In genomic region chr2:237472187-237472712, GRCh38 we compare ENCODE assay signal across 23 cellular contexts. TPM values are rescaled to one million over a fixed set of nuclear protein-coding genes. Genes with fewer than 3 reads are reported as not detected.
DNase-seq lines count a peak whose midpoint lies in the region; ATAC-seq, FAIRE-seq and TF ChIP-seq lines count a peak whose summit lies in the region.
"Had no signal": no experiment of that assay in that cellular context is flagged by ENCODE, and none has a peak within 500 bp of the region (broad histone marks: within the 10 kb centered on the region; RNA-seq: fewer than 3 reads in every experiment).

No MANE protein-coding gene starts in this region.

- no peak overlapping the region for H3K4me2 ChIP-seq in HepG2 (ENCODE audit: low read depth, low read length)

- H3K36me3 ChIP-seq in HepG2 (replicated peaks in 1 of 2; ENCODE audit: control insufficient read depth in 1 of 2, insufficient read depth in 2 of 2, low read length in 2 of 2) (no peaks in the 10 kb centered on the region), right lobe of liver (no peaks in the 10 kb centered on the region), upper lobe of left lung (no peaks in the 10 kb centered on the region), esophagus squamous epithelium (no peaks in the 10 kb centered on the region)
- H3K36me3 ChIP-seq: tibial artery had no signal

- H4K20me1 ChIP-seq in HepG2 (ENCODE audit: insufficient read depth, low read length): no peaks in the 10 kb centered on the region

- in situ Hi-C loops in HepG2 (cut with HindIII; ENCODE audit: extremely low pct_ligation_motif_present, low pct_unique_long_range_greater_than_20kb): no loop called here

- no peak overlapping the region for H2AFZ ChIP-seq in HepG2 (ENCODE audit: low read length)
- H2AFZ ChIP-seq: PC-9 had no signal

- H3K27me3 ChIP-seq in HepG2 (ENCODE audit: control insufficient read depth in 1 of 2, insufficient read depth in 2 of 2, low read length in 2 of 2) (peaks cover 0 to 22% of the 10 kb centered on the region in 2 experiments; a peak in 3 of 5 replicates), right lobe of liver (no peaks in the 10 kb centered on the region), upper lobe of left lung (no peaks in the 10 kb centered on the region), esophagus squamous epithelium (peaks cover 0 to 8% (median 0%) of the 10 kb centered on the region in 4 donors)
- H3K27me3 ChIP-seq: tibial artery had no signal

- TF ChIP-seq EP300 in HepG2 (IDR thresholded peaks at IDR 0.05; ENCODE audit: low read depth in 2 of 2, low read length in 2 of 2) (no peak), HepG2 (CRISPR knock-in tag; IDR thresholded peaks at IDR 0.05; ENCODE audit: borderline replicate concordance) (no peak), upper lobe of left lung (IDR thresholded peaks at IDR 0.05) (no peak)

- no peak for DNase-seq in HepG2 (ENCODE audit: low spot score)
- no peak for DNase-seq in right lobe of liver
- peak; percentile 69 for DNase-seq in coronary artery (ENCODE audit: low spot score)
- no peak for DNase-seq in osteocyte (ENCODE audit: extremely low spot score, unreplicated experiment)
- no peak for DNase-seq in NCI-H187 (lab: John Stamatoyannopoulos, UW)
- no peak for DNase-seq in upper lobe of left lung
- no peak for DNase-seq in NOMO-1 (lab: John Stamatoyannopoulos, UW; ENCODE audit: unreplicated experiment in 2 of 2)
- no peak for DNase-seq in esophagus squamous epithelium (lab: John Stamatoyannopoulos, UW)
- DNase-seq: effector memory CD4-positive, alpha-beta T cell; GOT3; NCI-H1092 treated with DMSO at 0.1 percent for 48 hours; NCI-H2081; NCI-H446; stimulated activated CD4-positive, alpha-beta T cell treated with anti-CD3 and anti-CD28 coated beads, Interleukin-12 subunit alpha, Interleukin-12 subunit beta, amount 100 ng/mL, for 4 hours; tibial artery had no signal

- POLR2A ChIA-PET in HepG2 (lab: Yijun Ruan, JAX): interaction anchor here (1.1 kb wide), 1 partner anchor 100 kb away, joined by 5 read pairs; no protein-coding TSS in a partner anchor

- no peaks in the 10 kb centered on the region for H3K27me3 Mint-ChIP-seq in osteocyte (ENCODE audit: unreplicated experiment)

- H3K27ac ChIP-seq in HepG2 (ENCODE audit: extremely low read length, insufficient read depth, low read length): no peak overlapping the region
- no peak overlapping the region for H3K27ac ChIP-seq in right lobe of liver
- no peak overlapping the region for H3K27ac ChIP-seq in coronary artery
- peak overlapping the region in 1 of 4 donors; percentile 96 for H3K27ac ChIP-seq in upper lobe of left lung
- peak overlapping the region in 2 of 4 donors; percentile 18 to 50 for H3K27ac ChIP-seq in esophagus squamous epithelium
- H3K27ac ChIP-seq: PC-9, tibial artery had no signal

- H3K4me3 Mint-ChIP-seq in osteocyte (ENCODE audit: unreplicated experiment): no peak overlapping the region
- H3K4me3 Mint-ChIP-seq: activated CD4-positive, alpha-beta T cell treated with anti-CD3 and anti-CD28 coated beads for 36 hours; activated naive CD8-positive, alpha-beta T cell treated with anti-CD3 and anti-CD28 coated beads for 36 hours; stimulated activated naive CD8-positive, alpha-beta T cell treated with anti-CD3 and anti-CD28 coated beads, Interleukin-15, Interleukin-2, amounts not matched to agents 100 ng/mL and 50 ng/mL, for 24 hours; T-cell had no signal

- H3K9me3 ChIP-seq in HepG2 (ENCODE audit: low read length) (no peaks in the 10 kb centered on the region), right lobe of liver (no peaks in the 10 kb centered on the region), upper lobe of left lung (no peaks in the 10 kb centered on the region), esophagus squamous epithelium (no peaks in the 10 kb centered on the region)
- H3K9me3 ChIP-seq: tibial artery had no signal

- CTCF ChIA-PET in HepG2 (lab: Yijun Ruan, JAX; ENCODE audit: low intra/inter-chr PET ratio, low total read pairs): interaction anchor here (2.2 to 2.7 kb wide), 2 partner anchors 41 to 100 kb away, joined by 18 to 31 read pairs; no protein-coding TSS in a partner anchor

- peaks cover 4% of the 10 kb centered on the region for H3K9me3 Mint-ChIP-seq in osteocyte (ENCODE audit: unreplicated experiment)
- H3K9me3 Mint-ChIP-seq: activated naive CD8-positive, alpha-beta T cell treated with anti-CD3 and anti-CD28 coated beads for 36 hours; naive thymus-derived CD8-positive, alpha-beta T cell; stimulated activated naive CD8-positive, alpha-beta T cell treated with anti-CD3 and anti-CD28 coated beads, Interleukin-15, Interleukin-2, amounts not matched to agents 100 ng/mL and 50 ng/mL, for 24 hours; T-cell had no signal

- no peak overlapping the region for H3K9ac ChIP-seq in HepG2 (ENCODE audit: insufficient read depth, low read depth, low read length)

- H3K4me3 ChIP-seq in HepG2 (replicated peaks in 1 of 3; ENCODE audit: insufficient read depth in 1 of 3, low read depth in 2 of 3, low read length in 3 of 3): no peak overlapping the region
- no peak overlapping the region for H3K4me3 ChIP-seq in right lobe of liver
- H3K4me3 ChIP-seq in coronary artery: no peak overlapping the region
- no peak overlapping the region for H3K4me3 ChIP-seq in upper lobe of left lung
- no peak overlapping the region for H3K4me3 ChIP-seq in esophagus squamous epithelium
- H3K4me3 ChIP-seq: PC-9, tibial artery had no signal

- no TSS peak for BruUV-seq in HepG2 (replicated peaks; lab: Mats Ljungman, UMichigan)

- no peak for ATAC-seq in HepG2
- ATAC-seq in right lobe of liver: no peak
- ATAC-seq in upper lobe of left lung (ENCODE audit: low FRiP score in 2 of 2): no peak

- H3K27ac Mint-ChIP-seq in osteocyte (ENCODE audit: unreplicated experiment): peak overlapping the region; percentile 45
- H3K27ac Mint-ChIP-seq: activated CD4-positive, alpha-beta T cell treated with anti-CD3 and anti-CD28 coated beads for 36 hours; activated naive CD8-positive, alpha-beta T cell treated with anti-CD3 and anti-CD28 coated beads for 36 hours; stimulated activated naive CD8-positive, alpha-beta T cell treated with anti-CD3 and anti-CD28 coated beads, Interleukin-15, Interleukin-2, amounts not matched to agents 100 ng/mL and 50 ng/mL, for 24 hours had no signal

- H3K4me1 Mint-ChIP-seq in osteocyte (ENCODE audit: unreplicated experiment): peaks cover 17% of the 10 kb centered on the region

- peaks cover 15% of the 10 kb centered on the region for H3K4me1 ChIP-seq in HepG2 (ENCODE audit: insufficient read depth, low read length)
- H3K4me1 ChIP-seq in right lobe of liver: peaks cover 0 to 27% (median 5%) of the 10 kb centered on the region in 4 donors
- H3K4me1 ChIP-seq in upper lobe of left lung: peaks cover 16 to 52% (median 35%) of the 10 kb centered on the region in 4 donors
- peaks cover 6 to 37% (median 12%) of the 10 kb centered on the region in 3 donors for H3K4me1 ChIP-seq in esophagus squamous epithelium

- H3K79me2 ChIP-seq in HepG2 (ENCODE audit: insufficient read depth, low read length): no peaks in the 10 kb centered on the region

- 64% methylated on average over 7 of the region's 8 CpGs for WGBS in HepG2 (ENCODE audit: low lambda C conversion rate)
- 76% methylated on average over 5 of the region's 8 CpGs for WGBS in right lobe of liver (ENCODE audit: insufficient coverage, low coverage, low lambda C conversion rate, missing lambda C conversion rate)
- 93 to 99% methylated on average over 7 to 8 of the region's 8 CpGs for WGBS in upper lobe of left lung, 2 donors
- 83 to 84% methylated on average over 6 to 8 of the region's 8 CpGs for WGBS in esophagus squamous epithelium, 2 donors

- no peak for TF ChIP-seq POLR2A in HepG2 (IDR thresholded peaks at IDR 0.05; ENCODE audit: insufficient read depth in 1 of 2, low read depth in 2 of 2, low read length in 2 of 2)
- TF ChIP-seq POLR2A in right lobe of liver (IDR thresholded peaks at IDR 0.05): no peak
- TF ChIP-seq POLR2A in upper lobe of left lung (IDR thresholded peaks at IDR 0.05): no peak
- no peak for TF ChIP-seq POLR2A in esophagus squamous epithelium (IDR thresholded peaks at IDR 0.05)

- no peak for TF ChIP-seq RAD21 in HepG2 (CRISPR knock-in tag; IDR thresholded peaks at IDR 0.05)

- intact Hi-C loops in HepG2 (cut with micrococcal nuclease; ENCODE audit: unreplicated experiment): no loop called here
- intact Hi-C loops in right lobe of liver (cut with DNase I): no loop called here
- intact Hi-C loops in esophagus squamous epithelium (cut with DNase I): loop anchor here (10.0 kb wide), 1 partner anchor 317 kb away; no protein-coding TSS in a partner anchor

- FAIRE-seq in HepG2 (lab: Jason Lieb, UNC): no peak
- FAIRE-seq: frontal cortex had no signal

- no peaks in the 10 kb centered on the region for H3K36me3 Mint-ChIP-seq in osteocyte (ENCODE audit: unreplicated experiment)
- H3K36me3 Mint-ChIP-seq: activated naive CD8-positive, alpha-beta T cell treated with anti-CD3 and anti-CD28 coated beads for 36 hours; T-cell had no signal

- no peak for TF ChIP-seq CTCF in HepG2 (CRISPR knock-in tag; IDR thresholded peaks at IDR 0.05)
- no peak for TF ChIP-seq CTCF in right lobe of liver (IDR thresholded peaks at IDR 0.05)
- no peak for TF ChIP-seq CTCF in coronary artery (IDR thresholded peaks at IDR 0.05)
- TF ChIP-seq CTCF in osteocyte (IDR thresholded peaks at IDR 0.05): no peak
- no peak for TF ChIP-seq CTCF in upper lobe of left lung (IDR thresholded peaks at IDR 0.05)
- TF ChIP-seq CTCF in esophagus squamous epithelium (IDR thresholded peaks at IDR 0.05): no peak

RNA-seq across cellular contexts. Expression of gene MLPH, which starts 14.8 kb away (rescaled TPM):
- total RNA-seq in HepG2 (2016; rRNA removed; fragmentation: Illumina TruSeq; extraction: Trizol): not detected in 2 replicates
- total RNA-seq in HepG2 (2016; cell fraction: cytosol; rRNA removed; fragmentation: Illumina TruSeq; extraction: Trizol; ENCODE audit: low read depth): not detected in 2 replicates
- not detected in 2 replicates for total RNA-seq in HepG2 (2016; cell fraction: insoluble cytoplasmic fraction; rRNA removed; fragmentation: Illumina TruSeq; extraction: Trizol)
- total RNA-seq in HepG2 (2016; cell fraction: membrane; rRNA removed; fragmentation: Illumina TruSeq; extraction: Trizol): not detected in 2 replicates
- total RNA-seq in HepG2 (2016; cell fraction: nucleus; rRNA removed; fragmentation: Illumina TruSeq; extraction: Trizol): not detected in 2 replicates
- polyA plus RNA-seq in HepG2 (2011; rRNA removed): 0.12 and 0.27 TPM in 2 replicates
- 0.10 TPM in 1 of 2 replicates, not detected in the other for polyA plus RNA-seq in HepG2 (2011; cell fraction: cytosol; rRNA removed)
- 0.88 and 1.00 TPM in 2 replicates for polyA plus RNA-seq in HepG2 (2011; cell fraction: nucleus; rRNA removed)
- polyA plus RNA-seq in HepG2 (2012): 0.17 and 0.28 TPM in 2 replicates
- polyA plus RNA-seq in HepG2 (2016; cell fraction: cytosol; fragmentation: Illumina TruSeq; extraction: Trizol; ENCODE audit: low read depth): not detected in 2 replicates
- not detected in 2 replicates for polyA plus RNA-seq in HepG2 (2016; cell fraction: insoluble cytoplasmic fraction; fragmentation: Illumina TruSeq; extraction: Trizol; ENCODE audit: low read depth)
- not detected in 2 replicates for polyA plus RNA-seq in HepG2 (2016; cell fraction: membrane; fragmentation: Illumina TruSeq; extraction: Trizol; ENCODE audit: low read depth)
- not detected in 2 replicates for polyA plus RNA-seq in HepG2 (2016; cell fraction: nucleus; fragmentation: Illumina TruSeq; extraction: Trizol; ENCODE audit: insufficient read depth, low read depth)
- polyA minus RNA-seq in HepG2 (2011; rRNA and poly(A)+ RNA removed; ENCODE audit: low replicate concordance): 1.0 TPM in 1 of 2 replicates, not detected in the other
- not detected in 2 replicates for polyA minus RNA-seq in HepG2 (2011; cell fraction: cytosol; rRNA and poly(A)+ RNA removed)
- not detected in 2 replicates for polyA minus RNA-seq in HepG2 (2011; cell fraction: nucleus; rRNA and poly(A)+ RNA removed)
- 10 to 100 TPM; 20.8 to 52.8 (median 35.1) TPM for total RNA-seq in right lobe of liver
- 21.0 and 22.5 TPM in 2 replicates for total RNA-seq in osteocyte
- total RNA-seq in upper lobe of left lung: 1,000 to 10,000 TPM in 1 of 6 donors, 100 to 1,000 TPM in 5; 289 to 1,452 (median 502) TPM
- 10 to 100 TPM in 2 of 4 donors, 1 to 10 TPM in 2; 1.8 to 10.5 (median 7.6) TPM for total RNA-seq in esophagus squamous epithelium
- total RNA-seq: activated CD8-positive, alpha-beta memory T cell treated with anti-CD3 and anti-CD28 coated beads for 36 hours; activated naive CD8-positive, alpha-beta T cell treated with anti-CD3 and anti-CD28 coated beads for 36 hours; naive thymus-derived CD8-positive, alpha-beta T cell had no signal
- polyA plus RNA-seq: naive thymus-derived CD8-positive, alpha-beta T cell had no signal

RNA-seq across cellular contexts. Expression of gene COL6A3, which starts 58.3 kb away (rescaled TPM):
- not detected in 2 replicates for total RNA-seq in HepG2 (2016; rRNA removed; fragmentation: Illumina TruSeq; extraction: Trizol)
- total RNA-seq in HepG2 (2016; cell fraction: cytosol; rRNA removed; fragmentation: Illumina TruSeq; extraction: Trizol; ENCODE audit: low read depth): not detected in 2 replicates
- total RNA-seq in HepG2 (2016; cell fraction: insoluble cytoplasmic fraction; rRNA removed; fragmentation: Illumina TruSeq; extraction: Trizol): not detected in 2 replicates
- not detected in 2 replicates for total RNA-seq in HepG2 (2016; cell fraction: membrane; rRNA removed; fragmentation: Illumina TruSeq; extraction: Trizol)
- total RNA-seq in HepG2 (2016; cell fraction: nucleus; rRNA removed; fragmentation: Illumina TruSeq; extraction: Trizol): not detected in 2 replicates
- polyA plus RNA-seq in HepG2 (2011; rRNA removed): 0.01 and 0.03 TPM in 2 replicates
- under 0.01 and 0.01 TPM in 2 replicates for polyA plus RNA-seq in HepG2 (2011; cell fraction: cytosol; rRNA removed)
- 0.10 and 0.12 TPM in 2 replicates for polyA plus RNA-seq in HepG2 (2011; cell fraction: nucleus; rRNA removed)
- polyA plus RNA-seq in HepG2 (2012): 0.09 TPM in 1 of 2 replicates, not detected in the other
- not detected in 2 replicates for polyA plus RNA-seq in HepG2 (2016; cell fraction: cytosol; fragmentation: Illumina TruSeq; extraction: Trizol; ENCODE audit: low read depth)
- polyA plus RNA-seq in HepG2 (2016; cell fraction: insoluble cytoplasmic fraction; fragmentation: Illumina TruSeq; extraction: Trizol; ENCODE audit: low read depth): not detected in 2 replicates
- not detected in 2 replicates for polyA plus RNA-seq in HepG2 (2016; cell fraction: membrane; fragmentation: Illumina TruSeq; extraction: Trizol; ENCODE audit: low read depth)
- not detected in 2 replicates for polyA plus RNA-seq in HepG2 (2016; cell fraction: nucleus; fragmentation: Illumina TruSeq; extraction: Trizol; ENCODE audit: insufficient read depth, low read depth)
- polyA minus RNA-seq in HepG2 (2011; rRNA and poly(A)+ RNA removed; ENCODE audit: low replicate concordance): 0.02 and 0.06 TPM in 2 replicates
- polyA minus RNA-seq in HepG2 (2011; cell fraction: cytosol; rRNA and poly(A)+ RNA removed): not detected in 2 replicates
- under 0.01 TPM in 1 of 2 replicates, not detected in the other for polyA minus RNA-seq in HepG2 (2011; cell fraction: nucleus; rRNA and poly(A)+ RNA removed)
- total RNA-seq in right lobe of liver: 10 to 100 TPM in 3 of 6 experiments, 1 to 10 TPM in 3; 4.5 to 21.1 (median 8.8) TPM
- total RNA-seq in osteocyte: 143 and 159 TPM in 2 replicates
- total RNA-seq in upper lobe of left lung: 100 to 1,000 TPM in 2 of 6 donors, 10 to 100 TPM in 4; 34.4 to 199 (median 71.9) TPM
- total RNA-seq in esophagus squamous epithelium: 100 to 1,000 TPM in 1 of 4 donors, 10 to 100 TPM in 2, 1 to 10 TPM in 1; 8.9 to 138 (median 46.5) TPM

Comparison
In these comparisons a context has a peak if more than half of its experiments do, and no peak if none do; other contexts are left out.
1. RNA of gene MLPH, which starts 14.8 kb away (total RNA-seq): 289 to 1,452 TPM in upper lobe of left lung; 20.8 to 52.8 TPM in right lobe of liver, 21.0 to 22.5 TPM in osteocyte, 1.8 to 10.5 TPM in esophagus squamous epithelium and not detected in HepG2; every median in the first group is over 4 times any median in the second.